ENCODE assay signal across 14 cellular contexts in the genomic region with DNA sequence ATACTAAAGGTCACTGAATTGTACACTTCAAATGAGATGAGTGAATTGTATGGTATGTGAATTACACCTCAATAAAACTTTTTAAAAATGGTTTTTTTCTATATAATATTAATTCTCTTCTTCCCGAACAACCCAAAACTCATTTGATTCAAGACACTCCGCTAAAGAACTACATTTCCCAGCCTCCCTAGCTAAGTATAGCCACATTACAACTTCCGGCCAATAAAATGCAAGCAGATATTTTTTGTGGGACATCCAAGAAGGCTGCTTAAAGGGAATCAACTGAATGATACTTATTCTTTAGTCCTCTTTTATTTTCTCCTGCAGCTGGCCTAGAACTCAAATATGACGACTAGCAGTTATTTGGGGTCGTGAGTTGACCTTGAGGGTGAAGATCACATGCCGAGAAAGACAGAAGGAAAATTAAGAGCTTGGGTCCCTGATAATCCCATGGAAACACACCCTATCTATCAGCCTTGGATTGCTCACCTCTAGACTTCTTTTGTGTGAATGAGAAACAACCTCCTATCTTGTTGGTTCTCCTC.
DNase-seq lines count a peak whose midpoint lies in the region; ATAC-seq and TF ChIP-seq lines count a peak whose summit lies in the region.
"Had no signal": no experiment of that assay in that cellular context is flagged by ENCODE, and none has a peak within 500 bp of the region (broad histone marks: within the 10 kb centered on the region; RNA-seq: fewer than 3 reads in every experiment).

No MANE protein-coding gene starts in this region.

- in situ Hi-C loops in SK-MEL-5 (cut with HindIII; ENCODE audit: low pct_unique_long_range_greater_than_20kb, low sequenced_read_pairs): no loop called here

- H2AFZ ChIP-seq in fibroblast of lung (ENCODE audit: low read length): peak overlapping the region; percentile 53
- peak overlapping the region; percentile 65 for H2AFZ ChIP-seq in parathyroid adenoma

- H3K27ac ChIP-seq in fibroblast of lung (ENCODE audit: insufficient read depth, low read length): no peak overlapping the region
- H3K27ac ChIP-seq in parathyroid adenoma: no peak overlapping the region
- H3K27ac ChIP-seq in testis: no peak overlapping the region
- H3K27ac ChIP-seq in gastroesophageal sphincter: no peak overlapping the region
- H3K27ac ChIP-seq: dorsolateral prefrontal cortex had no signal

- no peak for TF ChIP-seq EP300 in gastroesophageal sphincter (IDR thresholded peaks at IDR 0.05)

- WGBS in testis, 2 donors: 38 to 48% methylated on average over 6 of the region's 6 CpGs
- WGBS in gastroesophageal sphincter (ENCODE audit: low coverage in 1 of 2), 2 donors: 76 to 84% methylated on average over 6 of the region's 6 CpGs

- no peak for ATAC-seq in gastroesophageal sphincter
- ATAC-seq in GM21381 (IDR thresholded peaks at IDR 0.05; ENCODE audit: unreplicated experiment): no peak
- ATAC-seq: activated CD4-positive, CD25-positive, alpha-beta regulatory T cell treated with anti-CD3 and anti-CD28 coated beads, Interleukin-2, amount 50 U/mL, for 24 hours; stimulated activated naive CD8-positive, alpha-beta T cell treated with anti-CD3 and anti-CD28 coated beads, Interleukin-15, amount 100 ng/mL, for 72 hours had no signal

- TF ChIP-seq POLR2A in testis (IDR thresholded peaks at IDR 0.05): no peak
- TF ChIP-seq POLR2A in gastroesophageal sphincter (IDR thresholded peaks at IDR 0.05): no peak

- H3K4me2 ChIP-seq in fibroblast of lung (ENCODE audit: extremely low read depth, insufficient read depth, low read length) (no peak overlapping the region), parathyroid adenoma (ENCODE audit: low read length) (no peak overlapping the region)

- no peak overlapping the region for H3K9ac ChIP-seq in fibroblast of lung (ENCODE audit: insufficient read depth, low read length)
- H3K9ac ChIP-seq in parathyroid adenoma: no peak overlapping the region

- no peaks in the 10 kb centered on the region for H4K20me1 ChIP-seq in fibroblast of lung (ENCODE audit: control insufficient read depth, extremely low read depth, insufficient read depth, low read length)

- DNase-seq in EH (ENCODE audit: low read depth) (peak; percentile 42), SK-MEL-5 (ENCODE audit: low read depth, low spot score) (peak; percentile 43), fibroblast of lung (ENCODE audit: low read depth in 2 of 2) (peak in 1 of 2 donors; percentile 11), testis (no peak), GM03348 (ENCODE audit: low spot score) (no peak)
- DNase-seq: activated CD8-positive, alpha-beta memory T cell treated with anti-CD3 and anti-CD28 coated beads, Interleukin-2, amount 50 U/mL, for 4 hours; activated naive CD4-positive, alpha-beta T cell treated with anti-CD3 and anti-CD28 coated beads for 36 hours; dorsolateral prefrontal cortex; occipital lobe; stimulated activated naive CD8-positive, alpha-beta T cell treated with anti-CD3 and anti-CD28 coated beads, Interleukin-15, amount 100 ng/mL, for 72 hours had no signal

- no peaks in the 10 kb centered on the region for H3K9me3 ChIP-seq in fibroblast of lung (ENCODE audit: control insufficient read depth, insufficient read depth, low read depth, low read length)
- H3K9me3 ChIP-seq in parathyroid adenoma (ENCODE audit: control insufficient read depth, low read length): no peaks in the 10 kb centered on the region
- H3K9me3 ChIP-seq in testis: no peaks in the 10 kb centered on the region
- H3K9me3 ChIP-seq in gastroesophageal sphincter: no peaks in the 10 kb centered on the region

- no peak for TF ChIP-seq CTCF in fibroblast of lung (conservative IDR thresholded peaks at IDR 0.05 in 1 of 2, IDR thresholded peaks at IDR 0.05 in 1 of 2; ENCODE audit: low read depth in 1 of 2, low read length in 2 of 2)
- no peak for TF ChIP-seq CTCF in parathyroid adenoma (IDR thresholded peaks at IDR 0.05)
- no peak for TF ChIP-seq CTCF in testis (IDR thresholded peaks at IDR 0.05)
- no peak for TF ChIP-seq CTCF in gastroesophageal sphincter (IDR thresholded peaks at IDR 0.05)

- H3K4me3 ChIP-seq in fibroblast of lung (replicated peaks in 1 of 4; ENCODE audit: control extremely low read depth in 1 of 4, insufficient read depth in 1 of 4, low read depth in 3 of 4, low read length in 4 of 4): peak overlapping the region in 1 of 4 experiments; percentile 19
- no peak overlapping the region for H3K4me3 ChIP-seq in parathyroid adenoma (ENCODE audit: low read depth, low read length)
- peak overlapping the region in 1 of 2 donors; percentile 0 for H3K4me3 ChIP-seq in testis
- no peak overlapping the region for H3K4me3 ChIP-seq in gastroesophageal sphincter
- H3K4me3 ChIP-seq: dorsolateral prefrontal cortex had no signal

- intact Hi-C loops in testis (cut with DNase I; ENCODE audit: low total_unique reads): no loop called here

- H3K36me3 ChIP-seq in fibroblast of lung (ENCODE audit: control insufficient read depth, insufficient read depth, low read length) (no peaks in the 10 kb centered on the region), parathyroid adenoma (ENCODE audit: control insufficient read depth, insufficient read depth, low read length) (no peaks in the 10 kb centered on the region), testis (ENCODE audit: low read depth, missing control alignments) (no peaks in the 10 kb centered on the region), gastroesophageal sphincter (no peaks in the 10 kb centered on the region)

- H3K27me3 ChIP-seq in fibroblast of lung (ENCODE audit: control insufficient read depth, insufficient read depth, low read length) (no peaks in the 10 kb centered on the region), parathyroid adenoma (ENCODE audit: control insufficient read depth, insufficient read depth, low read length) (no peaks in the 10 kb centered on the region), testis (no peaks in the 10 kb centered on the region), gastroesophageal sphincter (peaks cover 11% of the 10 kb centered on the region)
- H3K27me3 ChIP-seq: dorsolateral prefrontal cortex had no signal

- no peaks in the 10 kb centered on the region for H3K4me1 ChIP-seq in fibroblast of lung (ENCODE audit: control insufficient read depth, extremely low read depth, insufficient read depth, low read length)
- H3K4me1 ChIP-seq in parathyroid adenoma: no peaks in the 10 kb centered on the region
- H3K4me1 ChIP-seq in testis: no peaks in the 10 kb centered on the region
- H3K4me1 ChIP-seq in gastroesophageal sphincter: no peaks in the 10 kb centered on the region

- H3K79me2 ChIP-seq in fibroblast of lung (ENCODE audit: control insufficient read depth, insufficient read depth, low read length) (no peaks in the 10 kb centered on the region), parathyroid adenoma (no peaks in the 10 kb centered on the region)

Comparison
In these comparisons a context has a peak if more than half of its experiments do, and no peak if none do; other contexts are left out.
1. DNase-seq: peak in EH (single experiment) and SK-MEL-5 (single experiment); none in testis (single experiment) and GM03348 (single experiment).